ENCODE assay signal across 20 cellular contexts in genomic region chr16:81353895-81354294, GRCh38. TPM values are rescaled to one million over a fixed set of nuclear protein-coding genes. Genes with fewer than 3 reads are reported as not detected.
DNase-seq lines count a peak whose midpoint lies in the region; ATAC-seq and TF ChIP-seq lines count a peak whose summit lies in the region.
"Had no signal": no experiment of that assay in that cellular context is flagged by ENCODE, and none has a peak within 500 bp of the region (broad histone marks: within the 10 kb centered on the region; RNA-seq: fewer than 3 reads in every experiment).

No MANE protein-coding gene starts in this region.

- H3K9me3 Mint-ChIP-seq in activated CD8-positive, alpha-beta T cell treated with anti-CD3 and anti-CD28 coated beads for 36 hours = peaks cover 3% of the 10 kb centered on the region
- peaks cover under 1% of the 10 kb centered on the region for H3K9me3 Mint-ChIP-seq in activated CD8-positive, alpha-beta T cell treated with anti-CD3 and anti-CD28 coated beads, Interleukin-2, amount 10 ng/mL, durations not matched to agents 7 days and 5 days (ENCODE audit: insufficient read depth)
- H3K9me3 Mint-ChIP-seq in activated T-helper 1 cell treated with anti-CD3 and anti-CD28 coated beads, Interleukin-12 subunit alpha, Interleukin-12 subunit beta, Interleukin-2, Interleukin-4 antibody, amounts not matched to agents 30 ng/mL and 10 ng/mL and 1 ng/mL, durations not matched to agents 14 hours and 24 hours and 36 hours = peaks cover 4% of the 10 kb centered on the region
- no peaks in the 10 kb centered on the region for H3K9me3 Mint-ChIP-seq in activated T-helper 2 cell treated with anti-CD3 and anti-CD28 coated beads, Interferon-gamma antibody, Interleukin-2, Interleukin-4, amounts not matched to agents 10 μg/mL and 5 μg/mL and 100 μg/mL, durations not matched to agents 14 hours and 24 hours and 36 hours
- no peaks in the 10 kb centered on the region for H3K9me3 Mint-ChIP-seq in stimulated activated naive CD8-positive, alpha-beta T cell treated with anti-CD3 and anti-CD28 coated beads, Interleukin-15, amount 100 ng/mL, for 72 hours
- H3K9me3 Mint-ChIP-seq: CD8-positive, alpha-beta memory T cell; HFFc6 had no signal

- peak overlapping the region; percentile 67 for H3K27ac Mint-ChIP-seq in activated CD8-positive, alpha-beta T cell treated with anti-CD3 and anti-CD28 coated beads for 36 hours
- H3K27ac Mint-ChIP-seq in activated CD8-positive, alpha-beta T cell treated with anti-CD3 and anti-CD28 coated beads, Interleukin-2, amount 10 ng/mL, durations not matched to agents 7 days and 5 days = no peak overlapping the region
- peak overlapping the region; percentile 76 for H3K27ac Mint-ChIP-seq in activated T-helper 1 cell treated with anti-CD3 and anti-CD28 coated beads, Interleukin-12 subunit alpha, Interleukin-12 subunit beta, Interleukin-2, Interleukin-4 antibody, amounts not matched to agents 30 ng/mL and 10 ng/mL and 1 ng/mL, durations not matched to agents 14 hours and 24 hours and 36 hours
- H3K27ac Mint-ChIP-seq in activated T-helper 2 cell treated with anti-CD3 and anti-CD28 coated beads, Interferon-gamma antibody, Interleukin-2, Interleukin-4, amounts not matched to agents 10 μg/mL and 5 μg/mL and 100 μg/mL, durations not matched to agents 14 hours and 24 hours and 36 hours = peak overlapping the region; percentile 37
- no peak overlapping the region for H3K27ac Mint-ChIP-seq in stimulated activated naive CD8-positive, alpha-beta T cell treated with anti-CD3 and anti-CD28 coated beads, Interleukin-15, amount 100 ng/mL, for 72 hours
- H3K27ac Mint-ChIP-seq: HFFc6 had no signal

- intact Hi-C loops in activated CD8-positive, alpha-beta T cell treated with anti-CD3 and anti-CD28 coated beads for 36 hours (cut with micrococcal nuclease) = no loop called here
- intact Hi-C loops in activated T-helper 1 cell treated with anti-CD3 and anti-CD28 coated beads, Interleukin-12 subunit alpha, Interleukin-12 subunit beta, Interleukin-2, Interleukin-4 antibody, amounts not matched to agents 30 ng/mL and 10 ng/mL and 1 ng/mL, durations not matched to agents 14 hours and 24 hours and 36 hours (cut with micrococcal nuclease) = loop anchor here (2.0 to 5.0 kb wide), 3 partner anchors 19 to 147 kb away; partner anchors contain the start of gene GAN
- intact Hi-C loops in activated T-helper 2 cell treated with anti-CD3 and anti-CD28 coated beads, Interferon-gamma antibody, Interleukin-2, Interleukin-4, amounts not matched to agents 10 μg/mL and 5 μg/mL and 100 μg/mL, durations not matched to agents 14 hours and 24 hours and 36 hours (cut with micrococcal nuclease) = loop anchor here (10.0 kb wide), 1 partner anchor 89 kb away; no protein-coding TSS in a partner anchor

- ATAC-seq in activated CD8-positive, alpha-beta T cell treated with anti-CD3 and anti-CD28 coated beads for 36 hours = peak; percentile 87
- no peak for ATAC-seq in activated CD8-positive, alpha-beta T cell treated with anti-CD3 and anti-CD28 coated beads, Interleukin-2, amount 10 ng/mL, durations not matched to agents 7 days and 5 days
- ATAC-seq in stimulated activated naive CD8-positive, alpha-beta T cell treated with anti-CD3 and anti-CD28 coated beads, Interleukin-15, amount 100 ng/mL, for 72 hours = peak; percentile 43
- ATAC-seq: GM12878, HCT116 had no signal

- H3K4me3 Mint-ChIP-seq in activated CD8-positive, alpha-beta T cell treated with anti-CD3 and anti-CD28 coated beads for 36 hours = no peak overlapping the region
- no peak overlapping the region for H3K4me3 Mint-ChIP-seq in activated CD8-positive, alpha-beta T cell treated with anti-CD3 and anti-CD28 coated beads, Interleukin-2, amount 10 ng/mL, durations not matched to agents 7 days and 5 days
- no peak overlapping the region for H3K4me3 Mint-ChIP-seq in activated T-helper 1 cell treated with anti-CD3 and anti-CD28 coated beads, Interleukin-12 subunit alpha, Interleukin-12 subunit beta, Interleukin-2, Interleukin-4 antibody, amounts not matched to agents 30 ng/mL and 10 ng/mL and 1 ng/mL, durations not matched to agents 14 hours and 24 hours and 36 hours
- H3K4me3 Mint-ChIP-seq in activated T-helper 2 cell treated with anti-CD3 and anti-CD28 coated beads, Interferon-gamma antibody, Interleukin-2, Interleukin-4, amounts not matched to agents 10 μg/mL and 5 μg/mL and 100 μg/mL, durations not matched to agents 14 hours and 24 hours and 36 hours (ENCODE audit: low read depth) = no peak overlapping the region
- no peak overlapping the region for H3K4me3 Mint-ChIP-seq in stimulated activated naive CD8-positive, alpha-beta T cell treated with anti-CD3 and anti-CD28 coated beads, Interleukin-15, amount 100 ng/mL, for 72 hours
- H3K4me3 Mint-ChIP-seq: CD4-positive, CD25-positive, alpha-beta regulatory T cell; CD8-positive, alpha-beta memory T cell; HFFc6 had no signal

- POLR2A ChIA-PET in activated CD8-positive, alpha-beta T cell treated with anti-CD3 and anti-CD28 coated beads for 36 hours (lab: Charles Lee) = no interaction called here
- POLR2A ChIA-PET in activated CD8-positive, alpha-beta T cell treated with anti-CD3 and anti-CD28 coated beads, Interleukin-2, amount 10 ng/mL, durations not matched to agents 7 days and 5 days (lab: Charles Lee) = no interaction called here

- CTCF ChIA-PET in activated CD8-positive, alpha-beta T cell treated with anti-CD3 and anti-CD28 coated beads for 36 hours (lab: Charles Lee) = no interaction called here
- CTCF ChIA-PET in activated CD8-positive, alpha-beta T cell treated with anti-CD3 and anti-CD28 coated beads, Interleukin-2, amount 10 ng/mL, durations not matched to agents 7 days and 5 days (lab: Charles Lee) = no interaction called here

- H3K27me3 Mint-ChIP-seq in activated CD8-positive, alpha-beta T cell treated with anti-CD3 and anti-CD28 coated beads for 36 hours = no peaks in the 10 kb centered on the region
- H3K27me3 Mint-ChIP-seq in activated CD8-positive, alpha-beta T cell treated with anti-CD3 and anti-CD28 coated beads, Interleukin-2, amount 10 ng/mL, durations not matched to agents 7 days and 5 days (ENCODE audit: low read depth) = no peaks in the 10 kb centered on the region
- H3K27me3 Mint-ChIP-seq in activated T-helper 1 cell treated with anti-CD3 and anti-CD28 coated beads, Interleukin-12 subunit alpha, Interleukin-12 subunit beta, Interleukin-2, Interleukin-4 antibody, amounts not matched to agents 30 ng/mL and 10 ng/mL and 1 ng/mL, durations not matched to agents 14 hours and 24 hours and 36 hours (ENCODE audit: insufficient read depth) = no peaks in the 10 kb centered on the region
- no peaks in the 10 kb centered on the region for H3K27me3 Mint-ChIP-seq in activated T-helper 2 cell treated with anti-CD3 and anti-CD28 coated beads, Interferon-gamma antibody, Interleukin-2, Interleukin-4, amounts not matched to agents 10 μg/mL and 5 μg/mL and 100 μg/mL, durations not matched to agents 14 hours and 24 hours and 36 hours (ENCODE audit: low read depth)
- H3K27me3 Mint-ChIP-seq in stimulated activated naive CD8-positive, alpha-beta T cell treated with anti-CD3 and anti-CD28 coated beads, Interleukin-15, amount 100 ng/mL, for 72 hours = no peaks in the 10 kb centered on the region
- H3K27me3 Mint-ChIP-seq: CD4-positive, CD25-positive, alpha-beta regulatory T cell; CD8-positive, alpha-beta memory T cell had no signal

- H3K36me3 Mint-ChIP-seq in activated CD8-positive, alpha-beta T cell treated with anti-CD3 and anti-CD28 coated beads for 36 hours (ENCODE audit: low read depth) = peaks cover 20% of the 10 kb centered on the region
- H3K36me3 Mint-ChIP-seq in activated CD8-positive, alpha-beta T cell treated with anti-CD3 and anti-CD28 coated beads, Interleukin-2, amount 10 ng/mL, durations not matched to agents 7 days and 5 days (ENCODE audit: low read depth) = peaks cover 13% of the 10 kb centered on the region
- H3K36me3 Mint-ChIP-seq in activated T-helper 1 cell treated with anti-CD3 and anti-CD28 coated beads, Interleukin-12 subunit alpha, Interleukin-12 subunit beta, Interleukin-2, Interleukin-4 antibody, amounts not matched to agents 30 ng/mL and 10 ng/mL and 1 ng/mL, durations not matched to agents 14 hours and 24 hours and 36 hours (ENCODE audit: low read depth) = peaks cover 25% of the 10 kb centered on the region
- H3K36me3 Mint-ChIP-seq in activated T-helper 2 cell treated with anti-CD3 and anti-CD28 coated beads, Interferon-gamma antibody, Interleukin-2, Interleukin-4, amounts not matched to agents 10 μg/mL and 5 μg/mL and 100 μg/mL, durations not matched to agents 14 hours and 24 hours and 36 hours (ENCODE audit: low read depth) = peaks cover 31% of the 10 kb centered on the region

- peaks cover 11% of the 10 kb centered on the region for H3K4me1 Mint-ChIP-seq in activated CD8-positive, alpha-beta T cell treated with anti-CD3 and anti-CD28 coated beads for 36 hours (ENCODE audit: low read depth)
- peaks cover 4% of the 10 kb centered on the region for H3K4me1 Mint-ChIP-seq in activated CD8-positive, alpha-beta T cell treated with anti-CD3 and anti-CD28 coated beads, Interleukin-2, amount 10 ng/mL, durations not matched to agents 7 days and 5 days (ENCODE audit: low read depth)
- peaks cover 14% of the 10 kb centered on the region for H3K4me1 Mint-ChIP-seq in activated T-helper 1 cell treated with anti-CD3 and anti-CD28 coated beads, Interleukin-12 subunit alpha, Interleukin-12 subunit beta, Interleukin-2, Interleukin-4 antibody, amounts not matched to agents 30 ng/mL and 10 ng/mL and 1 ng/mL, durations not matched to agents 14 hours and 24 hours and 36 hours (ENCODE audit: low read depth)
- peaks cover 13% of the 10 kb centered on the region for H3K4me1 Mint-ChIP-seq in activated T-helper 2 cell treated with anti-CD3 and anti-CD28 coated beads, Interferon-gamma antibody, Interleukin-2, Interleukin-4, amounts not matched to agents 10 μg/mL and 5 μg/mL and 100 μg/mL, durations not matched to agents 14 hours and 24 hours and 36 hours (ENCODE audit: low read depth)
- H3K4me1 Mint-ChIP-seq in stimulated activated naive CD8-positive, alpha-beta T cell treated with anti-CD3 and anti-CD28 coated beads, Interleukin-15, amount 100 ng/mL, for 72 hours = peaks cover 17% of the 10 kb centered on the region
- H3K4me1 Mint-ChIP-seq: CD8-positive, alpha-beta memory T cell had no signal

- DNase-seq in activated CD8-positive, alpha-beta T cell treated with anti-CD3 and anti-CD28 coated beads for 36 hours = no peak
- DNase-seq in activated CD8-positive, alpha-beta T cell treated with anti-CD3 and anti-CD28 coated beads, Interleukin-2, amount 10 ng/mL, durations not matched to agents 7 days and 5 days = no peak
- DNase-seq in activated T-helper 1 cell treated with anti-CD3 and anti-CD28 coated beads, Interleukin-12 subunit alpha, Interleukin-12 subunit beta, Interleukin-2, Interleukin-4 antibody, amounts not matched to agents 30 ng/mL and 10 ng/mL and 1 ng/mL, durations not matched to agents 14 hours and 24 hours and 36 hours (ENCODE audit: low spot score) = no peak
- DNase-seq in activated T-helper 2 cell treated with anti-CD3 and anti-CD28 coated beads, Interferon-gamma antibody, Interleukin-2, Interleukin-4, amounts not matched to agents 10 μg/mL and 5 μg/mL and 100 μg/mL, durations not matched to agents 14 hours and 24 hours and 36 hours (ENCODE audit: low spot score) = no peak
- DNase-seq in stimulated activated naive CD8-positive, alpha-beta T cell treated with anti-CD3 and anti-CD28 coated beads, Interleukin-15, amount 100 ng/mL, for 72 hours = no peak
- no peak for DNase-seq in Ammon's horn (ENCODE audit: low spot score)
- DNase-seq: BE2C; C1 segment of cervical spinal cord; CD4-positive, CD25-positive, alpha-beta regulatory T cell; CD8-positive, alpha-beta memory T cell; COR-L47; DMS 273 treated with DMSO at 0.1 percent for 48 hours; DMS53; DND-41; EL; GOT3; H7; HFFc6 had no signal

- no peak for TF ChIP-seq CTCF in activated CD8-positive, alpha-beta T cell treated with anti-CD3 and anti-CD28 coated beads for 36 hours (IDR thresholded peaks at IDR 0.05)

RNA-seq across cellular contexts. Expression of gene GAN, which starts 39.1 kb away (rescaled TPM):
- 10 to 100 TPM; 11.5 to 12.3 TPM for total RNA-seq in activated CD8-positive, alpha-beta T cell treated with anti-CD3 and anti-CD28 coated beads for 36 hours
- total RNA-seq in activated CD8-positive, alpha-beta T cell treated with anti-CD3 and anti-CD28 coated beads, Interleukin-2, amount 10 ng/mL, durations not matched to agents 7 days and 5 days = 1 to 10 TPM; 7.7 to 8.5 TPM
- 16.4 and 16.8 TPM in 2 replicates for total RNA-seq in activated T-helper 1 cell treated with anti-CD3 and anti-CD28 coated beads, Interleukin-12 subunit alpha, Interleukin-12 subunit beta, Interleukin-2, Interleukin-4 antibody, amounts not matched to agents 30 ng/mL and 10 ng/mL and 1 ng/mL, durations not matched to agents 14 hours and 24 hours and 36 hours
- 14.6 and 15.3 TPM in 2 replicates for total RNA-seq in activated T-helper 2 cell treated with anti-CD3 and anti-CD28 coated beads, Interferon-gamma antibody, Interleukin-2, Interleukin-4, amounts not matched to agents 10 μg/mL and 5 μg/mL and 100 μg/mL, durations not matched to agents 14 hours and 24 hours and 36 hours

Comparison
In these comparisons a context has a peak if more than half of its experiments do, and no peak if none do; other contexts are left out.
1. H3K27ac Mint-ChIP-seq: peak in activated CD8-positive, alpha-beta T cell treated with anti-CD3 and anti-CD28 coated beads for 36 hours (single experiment), activated T-helper 1 cell treated with anti-CD3 and anti-CD28 coated beads, Interleukin-12 subunit alpha, Interleukin-12 subunit beta, Interleukin-2, Interleukin-4 antibody, amounts not matched to agents 30 ng/mL and 10 ng/mL and 1 ng/mL, durations not matched to agents 14 hours and 24 hours and 36 hours (single experiment) and activated T-helper 2 cell treated with anti-CD3 and anti-CD28 coated beads, Interferon-gamma antibody, Interleukin-2, Interleukin-4, amounts not matched to agents 10 μg/mL and 5 μg/mL and 100 μg/mL, durations not matched to agents 14 hours and 24 hours and 36 hours (single experiment); none in activated CD8-positive, alpha-beta T cell treated with anti-CD3 and anti-CD28 coated beads, Interleukin-2, amount 10 ng/mL, durations not matched to agents 7 days and 5 days (single experiment) and stimulated activated naive CD8-positive, alpha-beta T cell treated with anti-CD3 and anti-CD28 coated beads, Interleukin-15, amount 100 ng/mL, for 72 hours (0 of 2).